Comparison of ENCODE assay signal across 8 cellular contexts in the genomic region with DNA sequence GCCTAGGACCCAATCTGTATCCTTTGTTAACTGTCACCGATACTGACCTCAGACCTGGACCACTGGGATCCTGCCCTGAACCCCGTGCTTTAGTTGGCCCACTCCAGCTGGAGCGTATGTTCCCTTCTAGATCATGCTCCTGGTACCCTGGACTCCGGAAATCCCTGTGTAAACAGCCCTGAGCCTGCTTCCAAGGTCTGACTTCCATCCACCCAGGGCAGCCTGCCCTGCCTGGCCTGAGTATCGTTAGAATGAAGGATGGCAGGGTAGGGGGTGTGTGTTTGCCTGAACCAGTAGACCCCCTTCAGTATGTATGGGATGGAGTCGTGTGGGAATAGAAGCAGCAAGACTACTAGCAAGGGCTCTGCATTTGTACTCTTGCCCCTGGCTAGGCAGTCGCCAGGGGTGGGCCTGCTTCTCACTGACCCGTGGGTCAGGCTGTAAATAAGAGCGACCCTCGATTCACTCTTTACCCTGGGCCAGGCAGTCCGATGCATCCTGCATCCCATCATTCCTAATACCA. TPM values are rescaled to one million over a fixed set of nuclear protein-coding genes. Genes with fewer than 3 reads are reported as not detected.
DNase-seq lines count a peak whose midpoint lies in the region; ATAC-seq and TF ChIP-seq lines count a peak whose summit lies in the region.

No MANE protein-coding gene starts in this region.

- no TSS peak for BruUV-seq in mammary epithelial cell (replicated peaks; lab: Mats Ljungman, UMichigan)

- H3K36me3 Mint-ChIP-seq in activated T-cell treated with anti-CD3 and anti-CD28 coated beads, Interleukin-2, amount 50 U/mL, for 4 hours (ENCODE audit: insufficient read depth), result no peaks in the 10 kb centered on the region
- no peaks in the 10 kb centered on the region for H3K36me3 Mint-ChIP-seq in memory B cell

- H3K4me3 Mint-ChIP-seq in activated T-cell treated with anti-CD3 and anti-CD28 coated beads, Interleukin-2, amount 50 U/mL, for 4 hours, result peak overlapping the region; percentile 69
- H3K4me3 Mint-ChIP-seq in memory B cell, result peak overlapping the region; percentile 49

- no peak for TF ChIP-seq EP300 in transverse colon (IDR thresholded peaks at IDR 0.05; ENCODE audit: low read depth)

- H3K27me3 ChIP-seq in mammary epithelial cell (ENCODE audit: insufficient read depth, low read length) (no peaks in the 10 kb centered on the region), transverse colon (no peaks in the 10 kb centered on the region)

- H3K27ac Mint-ChIP-seq in memory B cell, result no peak overlapping the region

- TF ChIP-seq CTCF in mammary epithelial cell (conservative IDR thresholded peaks at IDR 0.05 in 1 of 2, IDR thresholded peaks at IDR 0.05 in 1 of 2; ENCODE audit: extremely low read depth in 1 of 2, insufficient read depth in 1 of 2, low read depth in 1 of 2, low read length in 2 of 2) (no peak), transverse colon (IDR thresholded peaks at IDR 0.05) (no peak)

- WGBS in mammary epithelial cell (ENCODE audit: low coverage, missing lambda C conversion rate), result 86% methylated on average over 6 of the region's 11 CpGs
- WGBS in transverse colon (ENCODE audit: low coverage in 1 of 2), 2 donors, result 32% methylated on average over 11 of the region's 11 CpGs; no CpG with 5 or more reads in 1 of the 2 donors

- DNase-seq in activated T-cell treated with anti-CD3 and anti-CD28 coated beads, Interleukin-2, amount 50 U/mL, for 4 hours, result no peak
- no peak for DNase-seq in activated T-cell treated with anti-CD3 and anti-CD28 coated beads, Interleukin-2, amount 50 U/mL, for 1 hour
- no peak for DNase-seq in mammary epithelial cell
- DNase-seq in memory B cell (ENCODE audit: low spot score in 2 of 2), result no peak
- DNase-seq in transverse colon, result peak; percentile 29
- no peak for DNase-seq in AG08396 (ENCODE audit: low spot score)
- DNase-seq in stimulated activated CD4-positive, alpha-beta T cell treated with anti-CD3 and anti-CD28 coated beads, Interleukin-2, amount 100 ng/mL, for 24 hours, result no peak

- H3K27ac ChIP-seq in mammary epithelial cell (ENCODE audit: insufficient read depth, low read depth, low read length) (no peak overlapping the region), transverse colon (peak overlapping the region; percentile 80 to 86 (median 83))

- peak overlapping the region; percentile 88 for H3K4me2 ChIP-seq in mammary epithelial cell (ENCODE audit: insufficient read depth, low read depth, low read length)

- CTCF ChIA-PET in mammary epithelial cell (lab: Charles Lee; ENCODE audit: low non-redundant PET), result no interaction called here

- H3K27me3 Mint-ChIP-seq in activated T-cell treated with anti-CD3 and anti-CD28 coated beads, Interleukin-2, amount 50 U/mL, for 4 hours (ENCODE audit: low read depth), result peaks cover 31% of the 10 kb centered on the region
- H3K27me3 Mint-ChIP-seq in memory B cell, result peaks cover 11% of the 10 kb centered on the region

- TF ChIP-seq POLR2A in transverse colon (IDR thresholded peaks at IDR 0.05), result no peak

- in situ Hi-C loops in mammary epithelial cell (cut with MboI; ENCODE audit: low sequenced_read_pairs in 2 of 2), result no loop called here
- in situ Hi-C loops in transverse colon (cut with MboI; ENCODE audit: low pct_ligation_motif_present in 1 of 4, low pct_unique_long_range_greater_than_20kb in 1 of 4, low sequenced_read_pairs in 3 of 4), result no loop called here

- no peak for ATAC-seq in activated T-cell treated with anti-CD3 and anti-CD28 coated beads, Interleukin-2, amount 50 U/mL, for 4 hours
- ATAC-seq in memory B cell (ENCODE audit: low read depth), result no peak
- no peak for ATAC-seq in HG03469 (IDR thresholded peaks at IDR 0.05; ENCODE audit: unreplicated experiment)

- dilution Hi-C loops in mammary epithelial cell (cut with HindIII; ENCODE audit: low sequenced_read_pairs), result no loop called here

- H3K4me1 Mint-ChIP-seq in activated T-cell treated with anti-CD3 and anti-CD28 coated beads, Interleukin-2, amount 50 U/mL, for 4 hours (ENCODE audit: low read depth), result peaks cover 3% of the 10 kb centered on the region
- H3K4me1 Mint-ChIP-seq in memory B cell, result no peaks in the 10 kb centered on the region

- intact Hi-C loops in mammary epithelial cell (cut with micrococcal nuclease), result no loop called here
- intact Hi-C loops in transverse colon (cut with DNase I; ENCODE audit: low total_unique reads), result no loop called here

- H3K4me1 ChIP-seq in mammary epithelial cell (ENCODE audit: insufficient read depth, low read length) (peaks cover 18% of the 10 kb centered on the region), transverse colon (peaks cover 10 to 29% (median 14%) of the 10 kb centered on the region in 4 donors)

- H4K20me1 ChIP-seq in mammary epithelial cell (ENCODE audit: insufficient read depth, low read length), result no peaks in the 10 kb centered on the region

- H3K9me3 Mint-ChIP-seq in activated T-cell treated with anti-CD3 and anti-CD28 coated beads, Interleukin-2, amount 50 U/mL, for 4 hours, result no peaks in the 10 kb centered on the region
- H3K9me3 Mint-ChIP-seq in memory B cell, result no peaks in the 10 kb centered on the region

- peak overlapping the region; percentile 34 to 54 (median 49) for H3K4me3 ChIP-seq in mammary epithelial cell (replicated peaks in 1 of 3; ENCODE audit: insufficient read depth in 1 of 3, low read depth in 2 of 3, low read length in 3 of 3)
- H3K4me3 ChIP-seq in transverse colon, result peak overlapping the region; percentile 57 to 80 (median 76)

- H3K9ac ChIP-seq in mammary epithelial cell (ENCODE audit: insufficient read depth, low read length), result peak overlapping the region; percentile 35

- H3K9me3 ChIP-seq in mammary epithelial cell (replicated peaks; ENCODE audit: insufficient read depth, low read length), result no peaks in the 10 kb centered on the region
- no peaks in the 10 kb centered on the region for H3K9me3 ChIP-seq in transverse colon

- no peaks in the 10 kb centered on the region for H3K36me3 ChIP-seq in mammary epithelial cell (ENCODE audit: insufficient read depth, low read length)
- H3K36me3 ChIP-seq in transverse colon, result no peaks in the 10 kb centered on the region

- H3K79me2 ChIP-seq in mammary epithelial cell (ENCODE audit: insufficient read depth, low read length), result no peaks in the 10 kb centered on the region

- peak overlapping the region; percentile 88 for H2AFZ ChIP-seq in mammary epithelial cell (ENCODE audit: low read depth, low read length)

RNA-seq across cellular contexts. Expression of a gene that starts 0.7 kb away (rescaled TPM):
- under 1 TPM; 0.16 to 0.86 (median 0.54) TPM for total RNA-seq in activated T-cell treated with anti-CD3 and anti-CD28 coated beads, Interleukin-2, amount 50 U/mL, for 4 hours
- total RNA-seq in mammary epithelial cell, result 100 to 1,000 TPM in 1 of 2 donors, 10 to 100 TPM in 1; 39.5 to 127 TPM
- polyA plus RNA-seq in mammary epithelial cell, result 91.0 TPM
- polyA minus RNA-seq in mammary epithelial cell, result 37.2 TPM
- total RNA-seq in transverse colon, result 100 to 1,000 TPM in 3 of 4 donors, 10 to 100 TPM in 1; 70.7 to 219 (median 175) TPM

RNA-seq across cellular contexts. Expression of a gene that starts 50.3 kb away (rescaled TPM):
- 10 to 100 TPM in 2 of 3 donors, 1 to 10 TPM in 1; 8.5 to 14.6 (median 10.6) TPM for total RNA-seq in activated T-cell treated with anti-CD3 and anti-CD28 coated beads, Interleukin-2, amount 50 U/mL, for 4 hours
- total RNA-seq in mammary epithelial cell (10 to 100 TPM; 54.3 to 67.2 TPM), transverse colon (100 to 1,000 TPM; 247 to 569 (median 444) TPM)
- polyA plus RNA-seq in mammary epithelial cell, result 55.2 TPM
- 99.1 TPM for polyA minus RNA-seq in mammary epithelial cell

Comparison
In these comparisons a context has a peak if more than half of its experiments do, and no peak if none do; other contexts are left out.
1. RNA of a gene that starts 0.7 kb away (total RNA-seq): 70.7 to 219 TPM in transverse colon and 39.5 to 127 TPM in mammary epithelial cell; 0.16 to 0.86 TPM in activated T-cell treated with anti-CD3 and anti-CD28 coated beads, Interleukin-2, amount 50 U/mL, for 4 hours; every median in the first group is over 10 times any median in the second.